ENCODE assay signal across 8 cellular contexts in the genomic region with DNA sequence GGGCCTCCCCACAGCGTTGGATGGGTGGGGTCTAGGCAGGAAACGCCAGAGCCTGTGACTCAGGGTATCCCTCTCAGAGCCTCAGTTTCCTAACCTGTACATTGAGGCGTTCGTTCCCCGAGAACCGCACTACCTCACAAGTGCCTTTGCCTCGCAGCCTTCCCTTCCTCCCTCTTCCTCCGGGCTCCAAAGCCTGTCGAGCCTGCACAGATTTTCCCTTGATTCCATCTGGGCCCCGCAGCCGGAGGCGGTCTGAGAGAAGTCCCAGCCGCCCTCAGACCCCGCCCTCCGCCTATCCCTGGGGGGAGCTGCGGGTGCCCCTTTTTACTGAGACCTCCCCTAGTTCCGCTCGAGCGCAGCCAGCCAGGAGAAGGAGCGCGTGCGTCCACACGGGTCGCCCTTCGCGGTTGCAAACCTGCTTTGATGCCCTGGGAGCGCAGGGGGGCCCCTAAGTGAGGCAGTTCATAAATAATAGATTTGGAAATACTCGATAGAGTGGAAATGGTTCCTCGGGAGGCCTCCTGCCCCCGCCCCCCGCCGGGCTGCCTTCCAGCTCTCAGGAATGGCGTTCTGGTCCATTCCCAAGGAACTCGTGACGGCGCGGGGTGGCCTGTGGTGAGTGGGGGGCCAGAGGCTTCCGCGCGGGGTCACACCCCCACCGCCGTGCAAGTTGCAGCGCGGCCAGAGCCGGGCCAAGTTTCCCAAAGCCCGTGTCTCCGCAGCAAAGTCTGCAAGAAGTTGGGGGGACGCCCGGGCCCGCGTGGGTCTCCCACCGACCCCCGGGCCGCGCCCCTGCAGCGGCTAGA. TPM values are rescaled to one million over a fixed set of nuclear protein-coding genes. Genes with fewer than 3 reads are reported as not detected.
A peak's percentile ranks its signal among the peaks of the same experiment; 100 is the strongest.
DNase-seq lines count a peak whose midpoint lies in the region; ATAC-seq and TF ChIP-seq lines count a peak whose summit lies in the region.

No MANE protein-coding gene starts in this region.

- peaks cover 1% of the 10 kb centered on the region for H3K27me3 Mint-ChIP-seq in glutamatergic neuron (ENCODE audit: unreplicated experiment)

- H3K4me3 Mint-ChIP-seq in glutamatergic neuron (ENCODE audit: unreplicated experiment) = peak overlapping the region; percentile 93

- peak overlapping the region; percentile 48 for H3K27ac Mint-ChIP-seq in glutamatergic neuron (ENCODE audit: unreplicated experiment)

- no peaks in the 10 kb centered on the region for H3K9me3 Mint-ChIP-seq in glutamatergic neuron (ENCODE audit: unreplicated experiment)

- ATAC-seq in HG03045 (IDR thresholded peaks at IDR 0.05; ENCODE audit: unreplicated experiment) (no peak), GM19328 (IDR thresholded peaks at IDR 0.05; ENCODE audit: unreplicated experiment) (no peak)

- peak; percentile 83 for DNase-seq in D341Med (ENCODE audit: low spot score)
- DNase-seq in HL-60 (ENCODE audit: low read depth in 1 of 2, low spot score in 1 of 2) = no peak
- peak; percentile 74 for DNase-seq in activated CD8-positive, alpha-beta memory T cell treated with anti-CD3 and anti-CD28 coated beads for 24 hours
- DNase-seq in glutamatergic neuron = peak; percentile 74
- DNase-seq in cerebellum (ENCODE audit: low spot score) = no peak

- no peaks in the 10 kb centered on the region for H3K36me3 ChIP-seq in rectal smooth muscle tissue (ENCODE audit: control insufficient read depth, insufficient read depth, low read length)

- no peaks in the 10 kb centered on the region for H3K27me3 ChIP-seq in HL-60 (ENCODE audit: insufficient read depth, poor library complexity, severe bottlenecking)
- peaks cover 6% of the 10 kb centered on the region for H3K27me3 ChIP-seq in rectal smooth muscle tissue (ENCODE audit: control insufficient read depth, insufficient read depth, low read length)

- H3K4me1 ChIP-seq in rectal smooth muscle tissue (ENCODE audit: control insufficient read depth, insufficient read depth, low read length) = no peaks in the 10 kb centered on the region

- no peak overlapping the region for H3K27ac ChIP-seq in HL-60 (replicated peaks)
- no peak overlapping the region for H3K27ac ChIP-seq in rectal smooth muscle tissue (ENCODE audit: low read depth, low read length)

- H3K36me3 Mint-ChIP-seq in glutamatergic neuron (ENCODE audit: unreplicated experiment) = no peaks in the 10 kb centered on the region

- no peak overlapping the region for H3K9ac ChIP-seq in rectal smooth muscle tissue (ENCODE audit: low read length)

- TF ChIP-seq CTCF in HL-60 (IDR thresholded peaks at IDR 0.05; ENCODE audit: insufficient read depth, low read length) (no peak), glutamatergic neuron (IDR thresholded peaks at IDR 0.05; ENCODE audit: partially characterized antibody, unreplicated experiment) (no peak)

- H3K4me3 ChIP-seq in HL-60 (replicated peaks; ENCODE audit: insufficient read depth, low read length) (peak overlapping the region; percentile 43), rectal smooth muscle tissue (ENCODE audit: low read length) (peak overlapping the region; percentile 60)

- H3K4me1 Mint-ChIP-seq in glutamatergic neuron (ENCODE audit: low read depth, unreplicated experiment) = peaks cover 11% of the 10 kb centered on the region

RNA-seq across cellular contexts. Expression of gene C16orf74, which starts 0.7 kb away (rescaled TPM):
- total RNA-seq in glutamatergic neuron (ENCODE audit: unreplicated experiment) = 2.6 TPM
- total RNA-seq in cerebellum = 1.00 TPM

RNA-seq across cellular contexts. Expression of gene EMC8, which starts 49.1 kb away (rescaled TPM):
- total RNA-seq in glutamatergic neuron (ENCODE audit: unreplicated experiment) (34.2 TPM), cerebellum (19.2 TPM)

RNA-seq across cellular contexts. Expression of gene COX4I1, which starts 49.3 kb away (rescaled TPM):
- 544 TPM for total RNA-seq in glutamatergic neuron (ENCODE audit: unreplicated experiment)
- 120 TPM for total RNA-seq in cerebellum

Comparison
In these comparisons a context has a peak if more than half of its experiments do, and no peak if none do; other contexts are left out.
1. DNase-seq: peak in D341Med (single experiment), activated CD8-positive, alpha-beta memory T cell treated with anti-CD3 and anti-CD28 coated beads for 24 hours (single experiment) and glutamatergic neuron (single experiment); none in HL-60 (0 of 2) and cerebellum (single experiment).